Comparison of ENCODE assay signal across 8 cellular contexts in the genomic region with DNA sequence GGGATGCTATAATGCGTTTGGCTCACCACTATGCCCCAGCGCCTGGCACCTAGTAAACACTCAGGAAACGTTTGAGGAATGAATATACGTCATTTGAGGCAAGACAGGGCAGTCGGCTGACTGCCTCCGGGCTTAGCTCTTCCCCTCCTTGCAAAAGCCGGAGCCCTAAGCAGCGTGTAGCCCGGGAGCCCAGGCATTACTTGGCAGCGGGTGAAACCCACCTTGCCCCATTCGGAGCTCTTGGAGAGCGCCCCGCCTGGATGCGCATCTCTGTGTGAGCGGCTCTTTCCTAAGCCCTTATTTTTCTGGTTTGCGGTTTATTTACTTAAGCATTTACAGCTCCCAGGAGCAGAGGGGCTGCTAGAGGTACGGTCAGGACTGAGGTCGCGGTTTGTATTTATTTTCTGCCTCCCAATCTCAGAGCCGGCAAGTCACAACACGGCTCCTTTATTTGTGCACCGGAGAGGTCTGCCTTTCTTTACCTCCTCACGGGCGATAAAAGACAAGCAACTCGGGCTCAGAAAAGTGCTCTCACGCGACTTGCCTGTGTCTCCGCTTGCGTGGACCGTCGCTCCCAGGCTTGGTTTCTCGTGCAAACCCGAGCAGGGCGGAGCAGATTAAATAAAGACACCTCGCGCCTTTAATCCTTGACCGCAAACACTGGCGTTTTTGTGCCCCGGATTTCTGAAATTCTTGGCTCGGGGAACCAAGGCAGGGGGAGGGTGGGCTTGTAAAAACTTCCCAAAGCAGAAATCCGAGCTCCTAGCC. TPM values are rescaled to one million over a fixed set of nuclear protein-coding genes. Genes with fewer than 3 reads are reported as not detected.
DNase-seq lines count a peak whose midpoint lies in the region; ATAC-seq, FAIRE-seq and TF ChIP-seq lines count a peak whose summit lies in the region.

No MANE protein-coding gene starts in this region.

- H3K9me3 Mint-ChIP-seq in neural progenitor cell, result no peaks in the 10 kb centered on the region

- peak overlapping the region; percentile 95 for H3K4me3 ChIP-seq in DOHH2 (ENCODE audit: low read length)
- peak overlapping the region; percentile 73 for H3K4me3 ChIP-seq in neural progenitor cell

- no peak overlapping the region for H3K27ac ChIP-seq in DOHH2 (ENCODE audit: low read depth, low read length)
- no peak overlapping the region for H3K27ac ChIP-seq in neural progenitor cell

- H4K20me1 ChIP-seq in DOHH2 (ENCODE audit: control insufficient read depth, insufficient read depth, low read depth, low read length), result no peaks in the 10 kb centered on the region
- H4K20me1 ChIP-seq in neural progenitor cell (ENCODE audit: low read depth), result no peaks in the 10 kb centered on the region

- H3F3A ChIP-seq in DOHH2 (ENCODE audit: control insufficient read depth, insufficient read depth) (peaks cover 15% of the 10 kb centered on the region), neural progenitor cell (ENCODE audit: low read depth) (peaks cover 8% of the 10 kb centered on the region)

- peaks cover 28% of the 10 kb centered on the region for H3K27me3 ChIP-seq in DOHH2 (ENCODE audit: control insufficient read depth, low read length)
- H3K27me3 ChIP-seq in neural progenitor cell, result peaks cover 62% of the 10 kb centered on the region

- FAIRE-seq in urothelium cell line (lab: Jason Lieb, UNC), result no peak

- peaks cover 16% of the 10 kb centered on the region for H3K4me1 Mint-ChIP-seq in neural progenitor cell

- CTCF ChIA-PET in GM10248 (lab: Yijun Ruan, JAX), result interaction anchor here (0.9 to 2.4 kb wide), 7 partner anchors 10 to 142 kb away, joined by 3 to 14 read pairs (median 8); no protein-coding TSS in a partner anchor

- H3K9me3 ChIP-seq in DOHH2 (ENCODE audit: control insufficient read depth, insufficient read depth, low read length) (no peaks in the 10 kb centered on the region), neural progenitor cell (ENCODE audit: low read depth) (no peaks in the 10 kb centered on the region)

- peak overlapping the region; percentile 34 for H2AFZ ChIP-seq in neural progenitor cell (replicated peaks)

- DNase-seq in RPMI8226 (peak; percentile 56), foreskin melanocyte (peak; percentile 66), neural progenitor cell (ENCODE audit: low spot score) (peak; percentile 72), urothelium cell line (ENCODE audit: low spot score) (peak; percentile 70), GM10248 (ENCODE audit: extremely low spot score) (no peak)
- peak; percentile 3 to 31 (median 18) for DNase-seq in activated naive CD4-positive, alpha-beta T cell (lab: John Stamatoyannopoulos, UW)

- TF ChIP-seq CTCF in DOHH2 (IDR thresholded peaks at IDR 0.05; ENCODE audit: low read depth, low read length, poor library complexity, severe bottlenecking), result no peak
- TF ChIP-seq CTCF in neural progenitor cell (IDR thresholded peaks at IDR 0.05), result peak; percentile 30
- no peak for TF ChIP-seq CTCF in GM10248 (IDR thresholded peaks at IDR 0.05; ENCODE audit: control extremely low read depth, extremely low read depth, low read depth, missing control alignments)

- peak overlapping the region; percentile 90 for H3K4me2 ChIP-seq in DOHH2 (ENCODE audit: low read length)
- peak overlapping the region; percentile 98 for H3K4me2 ChIP-seq in neural progenitor cell

- no peaks in the 10 kb centered on the region for H3K36me3 Mint-ChIP-seq in neural progenitor cell

- H3K9ac ChIP-seq in neural progenitor cell, result peak overlapping the region; percentile 1

- H3K27me3 Mint-ChIP-seq in neural progenitor cell (ENCODE audit: insufficient read depth, low read depth), result peaks cover 10% of the 10 kb centered on the region

- H3K9me2 ChIP-seq in DOHH2 (replicated peaks; ENCODE audit: control insufficient read depth, low read length), result no peaks in the 10 kb centered on the region

- H3K79me2 ChIP-seq in DOHH2 (ENCODE audit: control insufficient read depth, low read length) (peaks cover 31% of the 10 kb centered on the region), neural progenitor cell (ENCODE audit: low read depth) (no peaks in the 10 kb centered on the region)

- H3K4me1 ChIP-seq in DOHH2 (ENCODE audit: control insufficient read depth, low read length) (peaks cover 42% of the 10 kb centered on the region), neural progenitor cell (peaks cover 11% of the 10 kb centered on the region)

- H3K27ac Mint-ChIP-seq in neural progenitor cell, result no peak overlapping the region

- peak overlapping the region; percentile 95 for H3K4me3 Mint-ChIP-seq in neural progenitor cell

- POLR2A ChIA-PET in GM10248 (lab: Yijun Ruan, JAX), result interaction anchor here (0.6 to 2.5 kb wide), 27 partner anchors 10 to 1769 kb away, joined by 3 to 17 read pairs (median 5); a partner anchor contains a TSS

- ATAC-seq in HG03135 (IDR thresholded peaks at IDR 0.05; ENCODE audit: unreplicated experiment), result peak; percentile 22

- H3K36me3 ChIP-seq in DOHH2 (ENCODE audit: control insufficient read depth, low read length), result peaks cover 22% of the 10 kb centered on the region
- no peaks in the 10 kb centered on the region for H3K36me3 ChIP-seq in neural progenitor cell

RNA-seq across cellular contexts. Expression of a gene that starts 0.7 kb away (rescaled TPM):
- 3.3 and 5.0 TPM in 2 replicates for total RNA-seq in neural progenitor cell (ENCODE audit: low replicate concordance)

RNA-seq across cellular contexts. Expression of a gene that starts 25.4 kb away (rescaled TPM):
- total RNA-seq in neural progenitor cell (ENCODE audit: low replicate concordance), result 10.6 and 15.8 TPM in 2 replicates
